In the genomic region with DNA sequence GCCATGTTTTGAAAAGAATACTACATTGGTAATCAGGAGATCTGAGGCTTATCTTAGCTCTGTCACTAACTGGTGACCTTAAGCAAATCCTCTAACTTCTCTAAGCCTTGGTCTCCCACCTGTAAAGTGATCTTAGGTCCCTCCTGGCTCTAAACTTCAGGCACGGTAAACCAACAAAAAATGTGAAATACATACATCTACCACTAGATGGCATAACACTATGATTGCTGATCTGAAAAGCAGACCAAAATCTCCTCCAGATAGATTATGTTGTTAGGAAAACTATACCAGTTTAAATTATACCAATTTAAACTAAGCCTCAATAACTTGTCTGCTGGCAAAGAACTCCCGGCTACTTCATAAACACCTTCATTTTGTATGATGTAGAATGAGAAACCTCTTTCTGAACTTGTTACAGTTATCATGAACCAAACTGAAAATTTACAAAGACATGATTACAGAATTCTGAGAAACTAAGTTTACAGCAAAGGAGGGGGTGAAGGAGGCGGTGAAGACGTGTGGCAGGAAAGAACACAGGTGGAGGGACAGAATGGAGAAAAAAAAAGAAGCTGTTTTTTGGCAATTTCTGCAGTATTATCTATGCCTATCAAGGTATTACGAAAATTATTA, we compare ENCODE assay signal across 7 cellular contexts.
DNase-seq lines count a peak whose midpoint lies in the region; ATAC-seq and TF ChIP-seq lines count a peak whose summit lies in the region.

No MANE protein-coding gene starts in this region.

- H3K27me3 Mint-ChIP-seq in memory B cell = no peaks in the 10 kb centered on the region
- H3K27me3 Mint-ChIP-seq in activated T-helper 1 cell treated with anti-CD3 and anti-CD28 coated beads, Interleukin-12 subunit alpha, Interleukin-12 subunit beta, Interleukin-2, Interleukin-4 antibody, amounts not matched to agents 30 ng/mL and 10 ng/mL and 1 ng/mL, durations not matched to agents 14 hours and 24 hours and 36 hours (ENCODE audit: insufficient read depth) = peaks cover 11% of the 10 kb centered on the region

- peak; percentile 62 for ATAC-seq in memory B cell (ENCODE audit: low read depth)
- no peak for ATAC-seq in HG02870 (IDR thresholded peaks at IDR 0.05; ENCODE audit: unreplicated experiment)

- intact Hi-C loops in dorsolateral prefrontal cortex (cut with DNase I) = loop anchor here (2.0 to 5.0 kb wide), 2 partner anchors 99 kb away; partner anchors contain the start of gene ADM (in 1 of the 2)
- intact Hi-C loops in activated T-helper 1 cell treated with anti-CD3 and anti-CD28 coated beads, Interleukin-12 subunit alpha, Interleukin-12 subunit beta, Interleukin-2, Interleukin-4 antibody, amounts not matched to agents 30 ng/mL and 10 ng/mL and 1 ng/mL, durations not matched to agents 14 hours and 24 hours and 36 hours (cut with micrococcal nuclease) = loop anchor here (1.0 to 5.0 kb wide), 6 partner anchors 99 to 529 kb away; no protein-coding TSS in a partner anchor

- DNase-seq in GM06990 (ENCODE audit: extremely low read depth, insufficient read length) = peak; percentile 4
- peak; percentile 8 for DNase-seq in HuH-7.5 (ENCODE audit: low spot score)
- peak; percentile 71 for DNase-seq in OCI-M1 (lab: John Stamatoyannopoulos, UW)
- no peak for DNase-seq in dorsolateral prefrontal cortex
- DNase-seq in memory B cell (ENCODE audit: low spot score in 2 of 2) = peak in 1 of 2 donors; percentile 43
- no peak for DNase-seq in activated T-helper 1 cell treated with anti-CD3 and anti-CD28 coated beads, Interleukin-12 subunit alpha, Interleukin-12 subunit beta, Interleukin-2, Interleukin-4 antibody, amounts not matched to agents 30 ng/mL and 10 ng/mL and 1 ng/mL, durations not matched to agents 14 hours and 24 hours and 36 hours (ENCODE audit: low spot score)

- H3K4me3 ChIP-seq in GM06990 (replicated peaks; ENCODE audit: low read depth, low read length) = no peak overlapping the region
- H3K4me3 ChIP-seq in dorsolateral prefrontal cortex = no peak overlapping the region

- H3K27ac ChIP-seq in dorsolateral prefrontal cortex = no peak overlapping the region

- H3K27me3 ChIP-seq in GM06990 (replicated peaks; ENCODE audit: control insufficient read depth, insufficient read depth, low read length) (no peaks in the 10 kb centered on the region), dorsolateral prefrontal cortex (no peaks in the 10 kb centered on the region)

- TF ChIP-seq CTCF in GM06990 (IDR thresholded peaks at IDR 0.05; ENCODE audit: insufficient read depth, low read length, poor library complexity, severe bottlenecking) = peak; percentile 53
- TF ChIP-seq CTCF in dorsolateral prefrontal cortex (IDR thresholded peaks at IDR 0.05 in 54 of 56, conservative IDR thresholded peaks at IDR 0.05 in 2 of 56; ENCODE audit: low read depth in 1 of 56, partially characterized antibody in 56 of 56) = peak; percentile 58 to 90 (median 78)

- no peak overlapping the region for H3K4me3 Mint-ChIP-seq in memory B cell
- no peak overlapping the region for H3K4me3 Mint-ChIP-seq in activated T-helper 1 cell treated with anti-CD3 and anti-CD28 coated beads, Interleukin-12 subunit alpha, Interleukin-12 subunit beta, Interleukin-2, Interleukin-4 antibody, amounts not matched to agents 30 ng/mL and 10 ng/mL and 1 ng/mL, durations not matched to agents 14 hours and 24 hours and 36 hours

- H3K36me3 Mint-ChIP-seq in memory B cell = peaks cover 8% of the 10 kb centered on the region
- H3K36me3 Mint-ChIP-seq in activated T-helper 1 cell treated with anti-CD3 and anti-CD28 coated beads, Interleukin-12 subunit alpha, Interleukin-12 subunit beta, Interleukin-2, Interleukin-4 antibody, amounts not matched to agents 30 ng/mL and 10 ng/mL and 1 ng/mL, durations not matched to agents 14 hours and 24 hours and 36 hours (ENCODE audit: low read depth) = no peaks in the 10 kb centered on the region

- H3K27ac Mint-ChIP-seq in memory B cell = no peak overlapping the region
- no peak overlapping the region for H3K27ac Mint-ChIP-seq in activated T-helper 1 cell treated with anti-CD3 and anti-CD28 coated beads, Interleukin-12 subunit alpha, Interleukin-12 subunit beta, Interleukin-2, Interleukin-4 antibody, amounts not matched to agents 30 ng/mL and 10 ng/mL and 1 ng/mL, durations not matched to agents 14 hours and 24 hours and 36 hours

- peaks cover 3% of the 10 kb centered on the region for H3K9me3 Mint-ChIP-seq in memory B cell
- H3K9me3 Mint-ChIP-seq in activated T-helper 1 cell treated with anti-CD3 and anti-CD28 coated beads, Interleukin-12 subunit alpha, Interleukin-12 subunit beta, Interleukin-2, Interleukin-4 antibody, amounts not matched to agents 30 ng/mL and 10 ng/mL and 1 ng/mL, durations not matched to agents 14 hours and 24 hours and 36 hours = peaks cover 8% of the 10 kb centered on the region

- H3K36me3 ChIP-seq in GM06990 (ENCODE audit: control insufficient read depth, insufficient read depth, low read length) = no peaks in the 10 kb centered on the region

- H3K4me1 Mint-ChIP-seq in memory B cell = peaks cover 2% of the 10 kb centered on the region
- no peaks in the 10 kb centered on the region for H3K4me1 Mint-ChIP-seq in activated T-helper 1 cell treated with anti-CD3 and anti-CD28 coated beads, Interleukin-12 subunit alpha, Interleukin-12 subunit beta, Interleukin-2, Interleukin-4 antibody, amounts not matched to agents 30 ng/mL and 10 ng/mL and 1 ng/mL, durations not matched to agents 14 hours and 24 hours and 36 hours (ENCODE audit: low read depth)

Comparison
In these comparisons a context has a peak if more than half of its experiments do, and no peak if none do; other contexts are left out.
1. DNase-seq: peak in GM06990 (single experiment), HuH-7.5 (single experiment) and OCI-M1 (single experiment); none in dorsolateral prefrontal cortex (0 of 10) and activated T-helper 1 cell treated with anti-CD3 and anti-CD28 coated beads, Interleukin-12 subunit alpha, Interleukin-12 subunit beta, Interleukin-2, Interleukin-4 antibody, amounts not matched to agents 30 ng/mL and 10 ng/mL and 1 ng/mL, durations not matched to agents 14 hours and 24 hours and 36 hours (single experiment).